In genomic region chr5:39080597-39081204, GRCh38 we compare ENCODE assay signal across 9 cellular contexts. TPM values are rescaled to one million over a fixed set of nuclear protein-coding genes. Genes with fewer than 3 reads are reported as not detected.
DNase-seq lines count a peak whose midpoint lies in the region; ATAC-seq and TF ChIP-seq lines count a peak whose summit lies in the region.
"Had no signal": no experiment of that assay in that cellular context is flagged by ENCODE, and none has a peak within 500 bp of the region (broad histone marks: within the 10 kb centered on the region; RNA-seq: fewer than 3 reads in every experiment).

No MANE protein-coding gene starts in this region.

- H3K4me1 ChIP-seq in HAP-1: no peaks in the 10 kb centered on the region
- H3K4me1 ChIP-seq in left ventricle myocardium inferior: peaks cover 20% of the 10 kb centered on the region

- intact Hi-C loops in left ventricle myocardium inferior (cut with micrococcal nuclease): loop anchor here (5.0 kb wide), 1 partner anchor 83 kb away; no protein-coding TSS in a partner anchor

- in situ Hi-C loops in HAP-1 (cut with MboI; ENCODE audit: low sequenced_read_pairs): no loop called here

- H3K4me3 ChIP-seq in HAP-1: no peak overlapping the region
- H3K4me3 ChIP-seq in left ventricle myocardium inferior: no peak overlapping the region
- H3K4me3 ChIP-seq: BLaER1 had no signal

- H3K36me3 ChIP-seq in HAP-1 (replicated peaks) (no peaks in the 10 kb centered on the region), left ventricle myocardium inferior (no peaks in the 10 kb centered on the region)
- H3K36me3 ChIP-seq: BLaER1 had no signal

- peak; percentile 88 for TF ChIP-seq CTCF in left ventricle myocardium inferior (IDR thresholded peaks at IDR 0.05; ENCODE audit: borderline replicate concordance)

- DNase-seq in NCI-H1092 treated with DMSO at 0.1 percent for 48 hours (lab: John Stamatoyannopoulos, UW) (peak; percentile 22), NCI-H1092 (lab: John Stamatoyannopoulos, UW) (no peak), HAP-1 (ENCODE audit: low spot score in 2 of 2) (peak; percentile 40 to 64), NCI-H526 (lab: John Stamatoyannopoulos, UW) (peak; percentile 32 to 61), astrocyte of the hippocampus (ENCODE audit: low read depth, low spot score) (peak; percentile 58), left ventricle myocardium inferior (no peak), renal cortical epithelial cell (ENCODE audit: low read depth) (peak; percentile 79)

- ATAC-seq in HG03045 (IDR thresholded peaks at IDR 0.05; ENCODE audit: unreplicated experiment): no peak

- no peak overlapping the region for H3K27ac ChIP-seq in left ventricle myocardium inferior (replicated peaks)
- H3K27ac ChIP-seq: BLaER1 had no signal

- peaks cover 20% of the 10 kb centered on the region for H3K27me3 ChIP-seq in HAP-1 (ENCODE audit: low read depth)
- no peaks in the 10 kb centered on the region for H3K27me3 ChIP-seq in left ventricle myocardium inferior (ENCODE audit: low read depth)
- H3K27me3 ChIP-seq: BLaER1 had no signal

- no peaks in the 10 kb centered on the region for H3K9me3 ChIP-seq in HAP-1
- no peaks in the 10 kb centered on the region for H3K9me3 ChIP-seq in left ventricle myocardium inferior (replicated peaks)
- H3K9me3 ChIP-seq: BLaER1 had no signal

RNA-seq across cellular contexts. Expression of gene RICTOR, which starts 6.5 kb away (rescaled TPM):
- total RNA-seq in left ventricle myocardium inferior: 35.0 TPM
- 33.0 and 42.5 TPM in 2 replicates for total RNA-seq in renal cortical epithelial cell

Comparison
In these comparisons a context has a peak if more than half of its experiments do, and no peak if none do; other contexts are left out.
1. DNase-seq: peak in NCI-H1092 treated with DMSO at 0.1 percent for 48 hours (single experiment), HAP-1 (2 of 2), NCI-H526 (2 of 2), astrocyte of the hippocampus (single experiment) and renal cortical epithelial cell (single experiment); none in NCI-H1092 (single experiment) and left ventricle myocardium inferior (single experiment).